ENCODE assay signal across 1 cellular context in the genomic region with DNA sequence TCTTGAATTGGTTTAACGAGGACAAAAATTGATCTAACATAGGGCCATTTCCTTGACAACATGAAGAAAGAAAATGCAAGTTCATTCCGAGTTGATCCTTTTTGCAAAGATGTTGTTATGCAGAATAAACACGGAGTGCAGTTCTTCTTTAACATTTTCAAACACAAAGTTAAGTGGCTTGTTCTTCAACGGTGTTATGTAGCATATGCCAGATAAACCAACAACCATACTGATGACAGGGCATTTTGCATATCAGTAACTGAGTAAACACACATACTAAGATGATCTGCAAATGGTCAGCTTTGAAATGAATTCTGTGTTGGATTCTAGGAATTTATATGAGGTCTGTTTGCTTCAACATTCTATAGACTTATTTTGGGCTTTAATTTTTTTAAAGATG.
TF ChIP-seq lines count a peak whose summit lies in the region.

No MANE protein-coding gene starts in this region.

TF ChIP-seq in HepG2, 621 proteins besides CTCF, POLR2A, EP300 and RAD21 (continued from another document):
- TF ChIP-seq, protein P1, sequence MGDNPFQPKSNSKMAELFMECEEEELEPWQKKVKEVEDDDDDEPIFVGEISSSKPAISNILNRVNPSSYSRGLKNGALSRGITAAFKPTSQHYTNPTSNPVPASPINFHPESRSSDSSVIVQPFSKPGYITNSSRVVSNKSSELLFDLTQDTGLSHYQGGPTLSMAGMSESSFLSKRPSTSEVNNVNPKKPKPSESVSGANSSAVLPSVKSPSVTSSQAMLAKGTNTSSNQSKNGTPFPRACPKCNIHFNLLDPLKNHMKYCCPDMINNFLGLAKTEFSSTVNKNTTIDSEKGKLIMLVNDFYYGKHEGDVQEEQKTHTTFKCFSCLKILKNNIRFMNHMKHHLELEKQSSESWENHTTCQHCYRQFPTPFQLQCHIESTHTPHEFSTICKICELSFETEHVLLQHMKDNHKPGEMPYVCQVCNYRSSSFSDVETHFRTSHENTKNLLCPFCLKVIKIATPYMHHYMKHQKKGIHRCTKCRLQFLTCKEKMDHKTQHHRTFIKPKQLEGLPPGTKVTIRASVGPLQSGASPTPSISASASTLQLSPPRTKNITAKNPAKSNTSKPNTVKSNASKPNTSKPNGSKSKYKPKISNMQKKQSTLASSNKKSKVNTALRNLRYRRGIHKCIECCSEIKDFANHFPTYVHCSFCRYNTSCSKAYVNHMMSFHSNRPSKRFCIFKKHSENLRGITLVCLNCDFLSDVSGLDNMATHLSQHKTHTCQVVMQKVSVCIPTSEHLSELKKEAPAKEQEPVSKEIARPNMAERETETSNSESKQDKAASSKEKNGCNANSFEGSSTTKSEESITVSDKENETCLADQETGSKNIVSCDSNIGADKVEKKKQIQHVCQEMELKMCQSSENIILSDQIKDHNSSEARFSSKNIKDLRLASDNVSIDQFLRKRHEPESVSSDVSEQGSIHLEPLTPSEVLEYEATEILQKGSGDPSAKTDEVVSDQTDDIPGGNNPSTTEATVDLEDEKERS (CRISPR knock-in tag; IDR thresholded peaks at IDR 0.05) = no peak
- TF ChIP-seq, protein P2, sequence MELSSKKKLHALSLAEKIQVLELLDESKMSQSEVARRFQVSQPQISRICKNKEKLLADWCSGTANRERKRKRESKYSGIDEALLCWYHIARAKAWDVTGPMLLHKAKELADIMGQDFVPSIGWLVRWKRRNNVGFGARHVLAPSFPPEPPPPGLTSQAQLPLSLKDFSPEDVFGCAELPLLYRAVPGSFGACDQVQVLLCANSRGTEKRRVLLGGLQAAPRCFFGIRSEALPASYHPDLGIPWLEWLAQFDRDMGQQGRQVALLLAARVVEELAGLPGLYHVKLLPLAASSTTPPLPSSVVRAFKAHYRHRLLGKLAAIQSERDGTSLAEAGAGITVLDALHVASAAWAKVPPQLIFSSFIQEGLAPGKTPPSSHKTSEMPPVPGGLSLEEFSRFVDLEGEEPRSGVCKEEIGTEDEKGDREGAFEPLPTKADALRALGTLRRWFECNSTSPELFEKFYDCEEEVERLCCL (CRISPR knock-in tag; IDR thresholded peaks at IDR 0.05; ENCODE audit: borderline replicate concordance) = no peak
- TF ChIP-seq ZNF30 (CRISPR knock-in tag; IDR thresholded peaks at IDR 0.05) = no peak
